8 cellular contexts compared by ENCODE assay signal in the genomic region with DNA sequence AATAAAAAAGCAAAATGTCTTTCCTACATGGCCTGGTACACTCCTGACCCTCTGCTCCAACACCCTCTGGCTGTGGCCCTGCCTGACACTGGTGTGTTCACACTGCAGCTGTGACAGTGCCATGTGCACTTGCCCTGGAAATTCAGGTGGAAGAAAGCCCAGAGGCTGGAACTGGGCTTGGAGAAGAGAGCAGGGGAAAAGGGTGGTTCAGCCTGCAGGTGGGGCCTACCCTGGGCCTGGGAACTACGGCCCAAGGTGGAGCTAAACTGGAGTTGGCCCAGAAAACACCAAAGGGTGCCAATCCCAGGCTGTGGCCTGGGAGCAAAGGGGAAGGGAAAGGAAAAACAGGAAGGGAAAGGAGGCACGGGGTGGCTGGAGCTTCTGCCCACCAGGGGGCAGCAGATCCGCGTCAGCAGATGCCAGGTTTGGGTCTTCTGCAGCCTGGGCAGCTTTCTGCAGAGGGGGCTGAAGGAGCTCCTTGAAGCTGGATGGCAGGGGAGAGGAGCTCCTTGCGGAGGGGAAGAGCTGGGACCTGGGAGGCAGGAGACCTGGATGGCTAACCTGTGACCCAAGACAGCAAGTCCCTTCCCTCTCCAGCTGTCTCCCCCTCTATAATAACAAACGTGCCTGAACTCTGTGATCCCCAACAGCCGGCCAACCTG. TPM values are rescaled to one million over a fixed set of nuclear protein-coding genes. Genes with fewer than 3 reads are reported as not detected.
DNase-seq lines count a peak whose midpoint lies in the region; ATAC-seq and TF ChIP-seq lines count a peak whose summit lies in the region.

No MANE protein-coding gene starts in this region.

- H3K27me3 ChIP-seq in breast epithelium = no peaks in the 10 kb centered on the region

- peak; percentile 85 to 96 (median 95) for TF ChIP-seq CTCF in breast epithelium (IDR thresholded peaks at IDR 0.05)

- DNase-seq in NCI-H345 (lab: John Stamatoyannopoulos, UW) (peak; percentile 56), NCI-H345 treated with DMSO at 0.1 percent for 48 hours (lab: John Stamatoyannopoulos, UW; ENCODE audit: unreplicated experiment) (no peak), LHCN-M2 (ENCODE audit: low read depth) (peak; percentile 56), UCSD-AML1 (lab: John Stamatoyannopoulos, UW; ENCODE audit: unreplicated experiment) (peak; percentile 77), breast epithelium (ENCODE audit: low spot score in 2 of 2) (peak; percentile 59 to 83), islet precursor cell (peak; percentile 87)
- peak; percentile 58 to 63 for DNase-seq in stimulated activated CD4-positive, alpha-beta T cell treated with anti-CD3 and anti-CD28 coated beads, Interleukin-15, amount 100 ng/mL, for 1 hour (ENCODE audit: low read depth in 1 of 2, low spot score in 1 of 2)

- peak overlapping the region; percentile 37 to 56 for H3K27ac ChIP-seq in breast epithelium

- no peaks in the 10 kb centered on the region for H3K36me3 ChIP-seq in breast epithelium

- H3K4me3 ChIP-seq in breast epithelium = no peak overlapping the region

- ATAC-seq in HG03442 (IDR thresholded peaks at IDR 0.05; ENCODE audit: unreplicated experiment) = no peak

- intact Hi-C loops in breast epithelium (cut with DNase I; ENCODE audit: low total_unique reads) = no loop called here

- TF ChIP-seq POLR2A in breast epithelium (IDR thresholded peaks at IDR 0.05) = no peak

- no peaks in the 10 kb centered on the region for H3K9me3 ChIP-seq in breast epithelium

- peaks cover 0 to 5% of the 10 kb centered on the region in 2 donors for H3K4me1 ChIP-seq in breast epithelium

RNA-seq across cellular contexts. Expression of gene CTCF, which starts 15.4 kb away (rescaled TPM):
- total RNA-seq in LHCN-M2 (2014; rRNA removed) (30.6 and 36.7 TPM in 2 replicates), breast epithelium (10 to 100 TPM; 27.8 to 51.7 (median 38.0) TPM)
- 19.1 TPM for polyA plus RNA-seq in LHCN-M2 (2012)

RNA-seq across cellular contexts. Expression of gene RIPOR1, which starts 18.3 kb away (rescaled TPM):
- total RNA-seq in LHCN-M2 (2014; rRNA removed) (24.3 and 24.4 TPM in 2 replicates), breast epithelium (10 to 100 TPM; 32.0 to 50.5 (median 33.4) TPM)
- 49.1 TPM for polyA plus RNA-seq in LHCN-M2 (2012)
